ENCODE assay signal across 21 cellular contexts in genomic region chr17:42844761-42845555, GRCh38. TPM values are rescaled to one million over a fixed set of nuclear protein-coding genes. Genes with fewer than 3 reads are reported as not detected.
A peak's percentile ranks its signal among the peaks of the same experiment; 100 is the strongest.
DNase-seq lines count a peak whose midpoint lies in the region; ATAC-seq, FAIRE-seq and TF ChIP-seq lines count a peak whose summit lies in the region.
"Had no signal": no experiment of that assay in that cellular context is flagged by ENCODE, and none has a peak within 500 bp of the region (broad histone marks: within the 10 kb centered on the region; RNA-seq: fewer than 3 reads in every experiment).

No MANE protein-coding gene starts in this region.

- POLR2A ChIA-PET in HepG2 (lab: Yijun Ruan, JAX): interaction anchor here (1.1 to 5.0 kb wide), 8 partner anchors 10 to 154 kb away, joined by 4 to 39 read pairs (median 12); partner anchors contain the start of genes BECN1, PSME3 and RPL27

- no peak overlapping the region for H3K4me3 ChIP-seq in HepG2 (replicated peaks in 1 of 3; ENCODE audit: insufficient read depth in 1 of 3, low read depth in 2 of 3, low read length in 3 of 3)
- no peak overlapping the region for H3K4me3 ChIP-seq in right lobe of liver
- no peak overlapping the region for H3K4me3 ChIP-seq in esophagus muscularis mucosa
- H3K4me3 ChIP-seq: GM12878, PC-9 had no signal

- intact Hi-C loops in HepG2 (cut with micrococcal nuclease; ENCODE audit: unreplicated experiment) (loop anchor here (5.0 kb wide), 1 partner anchor 137 kb away; the partner anchor contains the start of genes PTGES3L and RUNDC1), right lobe of liver (cut with DNase I) (loop anchor here (5.0 kb wide), 2 partner anchors 72 to 87 kb away; no protein-coding TSS in a partner anchor), esophagus muscularis mucosa (cut with DNase I) (loop anchor here (2.0 kb wide), 1 partner anchor 92 kb away; no protein-coding TSS in a partner anchor), sciatic nerve (cut with DNase I) (loop anchor here (10.0 kb wide), 1 partner anchor 90 kb away; no protein-coding TSS in a partner anchor)
- intact Hi-C loops in activated naive CD4-positive, alpha-beta T cell treated with anti-CD3 and anti-CD28 coated beads for 36 hours (cut with micrococcal nuclease): no loop called here
- intact Hi-C loops in activated T-helper 2 cell treated with anti-CD3 and anti-CD28 coated beads, Interferon-gamma antibody, Interleukin-2, Interleukin-4, amounts not matched to agents 10 μg/mL and 5 μg/mL and 100 μg/mL, durations not matched to agents 14 hours and 24 hours and 36 hours (cut with micrococcal nuclease): no loop called here

- H3K9ac ChIP-seq in HepG2 (ENCODE audit: insufficient read depth, low read depth, low read length): no peak overlapping the region

- peaks cover 19% of the 10 kb centered on the region for H3K36me3 Mint-ChIP-seq in activated naive CD4-positive, alpha-beta T cell treated with anti-CD3 and anti-CD28 coated beads for 36 hours (ENCODE audit: low read depth)
- peaks cover 52% of the 10 kb centered on the region for H3K36me3 Mint-ChIP-seq in activated T-helper 2 cell treated with anti-CD3 and anti-CD28 coated beads, Interferon-gamma antibody, Interleukin-2, Interleukin-4, amounts not matched to agents 10 μg/mL and 5 μg/mL and 100 μg/mL, durations not matched to agents 14 hours and 24 hours and 36 hours (ENCODE audit: low read depth)

- no peak for TF ChIP-seq RAD21 in HepG2 (CRISPR knock-in tag; IDR thresholded peaks at IDR 0.05)

- H3K79me2 ChIP-seq in HepG2 (ENCODE audit: insufficient read depth, low read length): no peaks in the 10 kb centered on the region

- no peak overlapping the region for H3K4me3 Mint-ChIP-seq in activated naive CD4-positive, alpha-beta T cell treated with anti-CD3 and anti-CD28 coated beads for 36 hours
- H3K4me3 Mint-ChIP-seq in activated T-helper 2 cell treated with anti-CD3 and anti-CD28 coated beads, Interferon-gamma antibody, Interleukin-2, Interleukin-4, amounts not matched to agents 10 μg/mL and 5 μg/mL and 100 μg/mL, durations not matched to agents 14 hours and 24 hours and 36 hours (ENCODE audit: low read depth): no peak overlapping the region

- in situ Hi-C loops in HepG2 (cut with HindIII; ENCODE audit: extremely low pct_ligation_motif_present, low pct_unique_long_range_greater_than_20kb): loop anchor here (5.0 to 10.0 kb wide), 2 partner anchors 82 to 140 kb away; partner anchors contain the start of genes PTGES3L and RUNDC1

- CTCF ChIA-PET in HepG2 (lab: Yijun Ruan, JAX; ENCODE audit: low intra/inter-chr PET ratio, low total read pairs): interaction anchor here (2.6 to 3.6 kb wide), 2 partner anchors 84 to 92 kb away, joined by 32 to 68 read pairs; no protein-coding TSS in a partner anchor
- CTCF ChIA-PET in activated naive CD4-positive, alpha-beta T cell treated with anti-CD3 and anti-CD28 coated beads for 36 hours (lab: Charles Lee): interaction anchor here (0.5 kb wide), 1 partner anchor 164 kb away, joined by 3 read pairs; no protein-coding TSS in a partner anchor

- no peaks in the 10 kb centered on the region for H4K20me1 ChIP-seq in HepG2 (ENCODE audit: insufficient read depth, low read length)

- H3K4me1 ChIP-seq in HepG2 (ENCODE audit: insufficient read depth, low read length) (peaks cover 17% of the 10 kb centered on the region; the same call in 1 of the 2 replicates), right lobe of liver (peaks cover 0 to 9% (median 4%) of the 10 kb centered on the region in 4 donors), esophagus muscularis mucosa (peaks cover 15 to 41% (median 38%) of the 10 kb centered on the region in 4 donors)

- H3K4me1 Mint-ChIP-seq in activated naive CD4-positive, alpha-beta T cell treated with anti-CD3 and anti-CD28 coated beads for 36 hours (ENCODE audit: low read depth): peaks cover 13% of the 10 kb centered on the region
- peaks cover 14% of the 10 kb centered on the region for H3K4me1 Mint-ChIP-seq in activated T-helper 2 cell treated with anti-CD3 and anti-CD28 coated beads, Interferon-gamma antibody, Interleukin-2, Interleukin-4, amounts not matched to agents 10 μg/mL and 5 μg/mL and 100 μg/mL, durations not matched to agents 14 hours and 24 hours and 36 hours (ENCODE audit: low read depth)

- H3K9me3 ChIP-seq in HepG2 (ENCODE audit: low read length) (no peaks in the 10 kb centered on the region), right lobe of liver (no peaks in the 10 kb centered on the region), esophagus muscularis mucosa (no peaks in the 10 kb centered on the region)

- H3K9me3 Mint-ChIP-seq in activated naive CD4-positive, alpha-beta T cell treated with anti-CD3 and anti-CD28 coated beads for 36 hours: no peaks in the 10 kb centered on the region
- no peaks in the 10 kb centered on the region for H3K9me3 Mint-ChIP-seq in activated T-helper 2 cell treated with anti-CD3 and anti-CD28 coated beads, Interferon-gamma antibody, Interleukin-2, Interleukin-4, amounts not matched to agents 10 μg/mL and 5 μg/mL and 100 μg/mL, durations not matched to agents 14 hours and 24 hours and 36 hours
- H3K9me3 Mint-ChIP-seq: CD4-positive, alpha-beta memory T cell had no signal

- H3K27me3 ChIP-seq in HepG2 (ENCODE audit: control insufficient read depth in 1 of 2, insufficient read depth in 2 of 2, low read length in 2 of 2) (no peaks in the 10 kb centered on the region), right lobe of liver (no peaks in the 10 kb centered on the region), esophagus muscularis mucosa (no peaks in the 10 kb centered on the region)

- TF ChIP-seq CTCF in HepG2 (CRISPR knock-in tag; IDR thresholded peaks at IDR 0.05) (no peak), right lobe of liver (IDR thresholded peaks at IDR 0.05) (no peak), esophagus muscularis mucosa (IDR thresholded peaks at IDR 0.05) (no peak)

- BruUV-seq in HepG2 (replicated peaks; lab: Mats Ljungman, UMichigan): no TSS peak

- TF ChIP-seq POLR2A in HepG2 (IDR thresholded peaks at IDR 0.05; ENCODE audit: insufficient read depth in 1 of 2, low read depth in 2 of 2, low read length in 2 of 2): no peak
- no peak for TF ChIP-seq POLR2A in right lobe of liver (IDR thresholded peaks at IDR 0.05)
- no peak for TF ChIP-seq POLR2A in esophagus muscularis mucosa (IDR thresholded peaks at IDR 0.05; ENCODE audit: low read depth)

- H3K4me2 ChIP-seq in HepG2 (ENCODE audit: low read depth, low read length): no peak overlapping the region
- H3K4me2 ChIP-seq: PC-9 had no signal

- no peak for FAIRE-seq in HepG2 (lab: Jason Lieb, UNC)
- FAIRE-seq: A204.1, GM12878, H1 had no signal

- H3K36me3 ChIP-seq in HepG2 (replicated peaks in 1 of 2; ENCODE audit: control insufficient read depth in 1 of 2, insufficient read depth in 2 of 2, low read length in 2 of 2) (peaks cover 34 to 54% of the 10 kb centered on the region in 2 experiments), right lobe of liver (peaks cover 0 to 50% (median 9%) of the 10 kb centered on the region in 4 donors), esophagus muscularis mucosa (peaks cover 13 to 59% (median 54%) of the 10 kb centered on the region in 4 donors)

- no peak overlapping the region for H2AFZ ChIP-seq in HepG2 (ENCODE audit: low read length)
- H2AFZ ChIP-seq: PC-9 had no signal

- TF ChIP-seq EP300 in HepG2 (IDR thresholded peaks at IDR 0.05; ENCODE audit: low read depth in 2 of 2, low read length in 2 of 2) (no peak), HepG2 (CRISPR knock-in tag; IDR thresholded peaks at IDR 0.05; ENCODE audit: borderline replicate concordance) (no peak), esophagus muscularis mucosa (IDR thresholded peaks at IDR 0.05) (no peak)

- no peak overlapping the region for H3K27ac ChIP-seq in HepG2 (ENCODE audit: extremely low read length, insufficient read depth, low read length)
- no peak overlapping the region for H3K27ac ChIP-seq in right lobe of liver
- H3K27ac ChIP-seq in esophagus muscularis mucosa (replicated peaks in 1 of 4): peak overlapping the region in 3 of 4 donors; percentile 40 to 66 (median 55)
- H3K27ac ChIP-seq: PC-9 had no signal

- H3K27ac Mint-ChIP-seq in activated naive CD4-positive, alpha-beta T cell treated with anti-CD3 and anti-CD28 coated beads for 36 hours: no peak overlapping the region
- no peak overlapping the region for H3K27ac Mint-ChIP-seq in activated T-helper 2 cell treated with anti-CD3 and anti-CD28 coated beads, Interferon-gamma antibody, Interleukin-2, Interleukin-4, amounts not matched to agents 10 μg/mL and 5 μg/mL and 100 μg/mL, durations not matched to agents 14 hours and 24 hours and 36 hours

- ATAC-seq in HepG2 (no peak), right lobe of liver (no peak), sciatic nerve (peak; percentile 3), HG03342 (IDR thresholded peaks at IDR 0.05; ENCODE audit: unreplicated experiment) (no peak)

- 98% methylated on average over 19 of the region's 24 CpGs for WGBS in HepG2 (ENCODE audit: low lambda C conversion rate)
- WGBS in right lobe of liver (ENCODE audit: insufficient coverage, low coverage, low lambda C conversion rate, missing lambda C conversion rate): 85% methylated on average over 3 of the region's 24 CpGs
- 84% methylated on average over 12 of the region's 24 CpGs for WGBS in esophagus muscularis mucosa

- DNase-seq in HepG2 (ENCODE audit: low spot score): no peak
- DNase-seq in right lobe of liver: no peak
- no peak for DNase-seq in esophagus muscularis mucosa (ENCODE audit: extremely low spot score)
- no peak for DNase-seq in sciatic nerve (ENCODE audit: low spot score)
- DNase-seq in activated naive CD4-positive, alpha-beta T cell treated with anti-CD3 and anti-CD28 coated beads for 36 hours: no peak
- no peak for DNase-seq in activated T-helper 2 cell treated with anti-CD3 and anti-CD28 coated beads, Interferon-gamma antibody, Interleukin-2, Interleukin-4, amounts not matched to agents 10 μg/mL and 5 μg/mL and 100 μg/mL, durations not matched to agents 14 hours and 24 hours and 36 hours (ENCODE audit: low spot score)
- no peak for DNase-seq in hepatic stellate cell (ENCODE audit: low spot score)
- DNase-seq: CD4-positive, alpha-beta memory T cell; GF-D8; Karpas-422; NCI-H1048; NCI-H1436 treated with DMSO at 0.1 percent for 48 hours; NCI-H2029; NCI-H345; NCI-H526; PC-9 had no signal

- H3K27me3 Mint-ChIP-seq in activated naive CD4-positive, alpha-beta T cell treated with anti-CD3 and anti-CD28 coated beads for 36 hours (ENCODE audit: low read depth): no peaks in the 10 kb centered on the region
- H3K27me3 Mint-ChIP-seq in activated T-helper 2 cell treated with anti-CD3 and anti-CD28 coated beads, Interferon-gamma antibody, Interleukin-2, Interleukin-4, amounts not matched to agents 10 μg/mL and 5 μg/mL and 100 μg/mL, durations not matched to agents 14 hours and 24 hours and 36 hours (ENCODE audit: low read depth): no peaks in the 10 kb centered on the region
- H3K27me3 Mint-ChIP-seq: CD4-positive, alpha-beta memory T cell had no signal

RNA-seq across cellular contexts. Expression of gene AOC2, which starts 0.6 kb away (rescaled TPM):
- total RNA-seq in HepG2 (2016; rRNA removed; fragmentation: Illumina TruSeq; extraction: Trizol): 0.55 and 1.2 TPM in 2 replicates
- total RNA-seq in HepG2 (2016; cell fraction: cytosol; rRNA removed; fragmentation: Illumina TruSeq; extraction: Trizol; ENCODE audit: low read depth): not detected in 2 replicates
- 0.30 and 1.3 TPM in 2 replicates for total RNA-seq in HepG2 (2016; cell fraction: insoluble cytoplasmic fraction; rRNA removed; fragmentation: Illumina TruSeq; extraction: Trizol)
- 0.31 and 0.38 TPM in 2 replicates for total RNA-seq in HepG2 (2016; cell fraction: membrane; rRNA removed; fragmentation: Illumina TruSeq; extraction: Trizol)
- 2.2 and 3.5 TPM in 2 replicates for total RNA-seq in HepG2 (2016; cell fraction: nucleus; rRNA removed; fragmentation: Illumina TruSeq; extraction: Trizol)
- 3.3 and 5.1 TPM in 2 replicates for polyA plus RNA-seq in HepG2 (2011; rRNA removed)
- 1.7 TPM in 2 replicates for polyA plus RNA-seq in HepG2 (2011; cell fraction: cytosol; rRNA removed)
- polyA plus RNA-seq in HepG2 (2011; cell fraction: nucleus; rRNA removed): 21.9 and 26.2 TPM in 2 replicates
- polyA plus RNA-seq in HepG2 (2012): 2.7 and 9.2 TPM in 2 replicates
- polyA plus RNA-seq in HepG2 (2016; cell fraction: cytosol; fragmentation: Illumina TruSeq; extraction: Trizol; ENCODE audit: low read depth): 0.10 and 0.19 TPM in 2 replicates
- polyA plus RNA-seq in HepG2 (2016; cell fraction: insoluble cytoplasmic fraction; fragmentation: Illumina TruSeq; extraction: Trizol; ENCODE audit: low read depth): 0.66 and 0.95 TPM in 2 replicates
- polyA plus RNA-seq in HepG2 (2016; cell fraction: membrane; fragmentation: Illumina TruSeq; extraction: Trizol; ENCODE audit: low read depth): 0.24 and 0.30 TPM in 2 replicates
- polyA plus RNA-seq in HepG2 (2016; cell fraction: nucleus; fragmentation: Illumina TruSeq; extraction: Trizol; ENCODE audit: insufficient read depth, low read depth): 5.9 and 6.2 TPM in 2 replicates
- 5.1 and 5.5 TPM in 2 replicates for polyA minus RNA-seq in HepG2 (2011; rRNA and poly(A)+ RNA removed; ENCODE audit: low replicate concordance)
- 0.26 and 0.59 TPM in 2 replicates for polyA minus RNA-seq in HepG2 (2011; cell fraction: cytosol; rRNA and poly(A)+ RNA removed)
- 9.8 and 10.3 TPM in 2 replicates for polyA minus RNA-seq in HepG2 (2011; cell fraction: nucleus; rRNA and poly(A)+ RNA removed)
- 1 to 10 TPM in 4 of 6 experiments, under 1 TPM in 2; 0.62 to 2.0 (median 1.4) TPM for total RNA-seq in right lobe of liver
- 1 to 10 TPM in 3 of 4 donors, under 1 TPM in 1; 0.66 to 2.0 (median 1.4) TPM for total RNA-seq in esophagus muscularis mucosa
- 1.6 TPM for total RNA-seq in sciatic nerve
- 1 to 10 TPM; 2.0 to 2.6 TPM for total RNA-seq in activated naive CD4-positive, alpha-beta T cell treated with anti-CD3 and anti-CD28 coated beads for 36 hours
- 3.2 TPM in 2 replicates for total RNA-seq in activated T-helper 2 cell treated with anti-CD3 and anti-CD28 coated beads, Interferon-gamma antibody, Interleukin-2, Interleukin-4, amounts not matched to agents 10 μg/mL and 5 μg/mL and 100 μg/mL, durations not matched to agents 14 hours and 24 hours and 36 hours

RNA-seq across cellular contexts. Expression of gene AOC3, which starts 6.0 kb away (rescaled TPM):
- 8.7 and 10.4 TPM in 2 replicates for total RNA-seq in HepG2 (2016; rRNA removed; fragmentation: Illumina TruSeq; extraction: Trizol)
- total RNA-seq in HepG2 (2016; cell fraction: cytosol; rRNA removed; fragmentation: Illumina TruSeq; extraction: Trizol; ENCODE audit: low read depth): 1.1 and 1.3 TPM in 2 replicates
- 8.4 and 9.5 TPM in 2 replicates for total RNA-seq in HepG2 (2016; cell fraction: insoluble cytoplasmic fraction; rRNA removed; fragmentation: Illumina TruSeq; extraction: Trizol)
- total RNA-seq in HepG2 (2016; cell fraction: membrane; rRNA removed; fragmentation: Illumina TruSeq; extraction: Trizol): 5.2 and 5.4 TPM in 2 replicates
- 5.4 and 5.6 TPM in 2 replicates for total RNA-seq in HepG2 (2016; cell fraction: nucleus; rRNA removed; fragmentation: Illumina TruSeq; extraction: Trizol)
- 51.7 and 61.0 TPM in 2 replicates for polyA plus RNA-seq in HepG2 (2011; rRNA removed)
- 41.8 and 51.7 TPM in 2 replicates for polyA plus RNA-seq in HepG2 (2011; cell fraction: cytosol; rRNA removed)
- polyA plus RNA-seq in HepG2 (2011; cell fraction: nucleus; rRNA removed): 46.4 and 56.2 TPM in 2 replicates
- 44.7 and 61.7 TPM in 2 replicates for polyA plus RNA-seq in HepG2 (2012)
- 2.7 and 3.3 TPM in 2 replicates for polyA plus RNA-seq in HepG2 (2016; cell fraction: cytosol; fragmentation: Illumina TruSeq; extraction: Trizol; ENCODE audit: low read depth)
- 21.1 and 22.0 TPM in 2 replicates for polyA plus RNA-seq in HepG2 (2016; cell fraction: insoluble cytoplasmic fraction; fragmentation: Illumina TruSeq; extraction: Trizol; ENCODE audit: low read depth)
- 6.6 and 6.7 TPM in 2 replicates for polyA plus RNA-seq in HepG2 (2016; cell fraction: membrane; fragmentation: Illumina TruSeq; extraction: Trizol; ENCODE audit: low read depth)
- polyA plus RNA-seq in HepG2 (2016; cell fraction: nucleus; fragmentation: Illumina TruSeq; extraction: Trizol; ENCODE audit: insufficient read depth, low read depth): 18.7 and 18.9 TPM in 2 replicates
- 0.51 and 56.5 TPM in 2 replicates for polyA minus RNA-seq in HepG2 (2011; rRNA and poly(A)+ RNA removed; ENCODE audit: low replicate concordance)
- 13.8 and 20.0 TPM in 2 replicates for polyA minus RNA-seq in HepG2 (2011; cell fraction: cytosol; rRNA and poly(A)+ RNA removed)
- 11.6 and 18.6 TPM in 2 replicates for polyA minus RNA-seq in HepG2 (2011; cell fraction: nucleus; rRNA and poly(A)+ RNA removed)
- 10 to 100 TPM in 2 of 6 experiments, 1 to 10 TPM in 4; 3.9 to 14.9 (median 7.1) TPM for total RNA-seq in right lobe of liver
- 100 to 1,000 TPM in 3 of 4 donors, 10 to 100 TPM in 1; 89.0 to 242 (median 118) TPM for total RNA-seq in esophagus muscularis mucosa
- total RNA-seq in sciatic nerve: 61.7 TPM
- total RNA-seq in activated naive CD4-positive, alpha-beta T cell treated with anti-CD3 and anti-CD28 coated beads for 36 hours: 1 to 10 TPM; 1.4 to 2.6 TPM
- total RNA-seq in activated T-helper 2 cell treated with anti-CD3 and anti-CD28 coated beads, Interferon-gamma antibody, Interleukin-2, Interleukin-4, amounts not matched to agents 10 μg/mL and 5 μg/mL and 100 μg/mL, durations not matched to agents 14 hours and 24 hours and 36 hours: 1.6 and 2.4 TPM in 2 replicates
- polyA plus RNA-seq: CD4-positive, alpha-beta memory T cell had no signal

RNA-seq across cellular contexts. Expression of gene PSME3, which starts 11.8 kb away (rescaled TPM):
- total RNA-seq in HepG2 (2016; rRNA removed; fragmentation: Illumina TruSeq; extraction: Trizol) (135 and 202 TPM in 2 replicates), right lobe of liver (10 to 100 TPM; 33.6 to 72.1 (median 42.8) TPM), esophagus muscularis mucosa (10 to 100 TPM; 68.9 to 91.5 (median 77.2) TPM), sciatic nerve (54.5 TPM)
- 57.2 and 65.9 TPM in 2 replicates for total RNA-seq in HepG2 (2016; cell fraction: cytosol; rRNA removed; fragmentation: Illumina TruSeq; extraction: Trizol; ENCODE audit: low read depth)
- total RNA-seq in HepG2 (2016; cell fraction: insoluble cytoplasmic fraction; rRNA removed; fragmentation: Illumina TruSeq; extraction: Trizol): 137 and 184 TPM in 2 replicates
- 87.8 and 99.6 TPM in 2 replicates for total RNA-seq in HepG2 (2016; cell fraction: membrane; rRNA removed; fragmentation: Illumina TruSeq; extraction: Trizol)
- total RNA-seq in HepG2 (2016; cell fraction: nucleus; rRNA removed; fragmentation: Illumina TruSeq; extraction: Trizol): 85.8 and 91.0 TPM in 2 replicates
- polyA plus RNA-seq in HepG2 (2011; rRNA removed): 61.5 and 66.3 TPM in 2 replicates
- polyA plus RNA-seq in HepG2 (2011; cell fraction: cytosol; rRNA removed): 46.2 and 72.9 TPM in 2 replicates
- polyA plus RNA-seq in HepG2 (2011; cell fraction: nucleus; rRNA removed): 54.8 and 72.6 TPM in 2 replicates
- 70.9 and 82.9 TPM in 2 replicates for polyA plus RNA-seq in HepG2 (2012)
- polyA plus RNA-seq in HepG2 (2016; cell fraction: cytosol; fragmentation: Illumina TruSeq; extraction: Trizol; ENCODE audit: low read depth): 40.6 and 52.7 TPM in 2 replicates
- polyA plus RNA-seq in HepG2 (2016; cell fraction: insoluble cytoplasmic fraction; fragmentation: Illumina TruSeq; extraction: Trizol; ENCODE audit: low read depth): 192 and 233 TPM in 2 replicates
- polyA plus RNA-seq in HepG2 (2016; cell fraction: membrane; fragmentation: Illumina TruSeq; extraction: Trizol; ENCODE audit: low read depth): 79.0 and 86.8 TPM in 2 replicates
- 115 and 117 TPM in 2 replicates for polyA plus RNA-seq in HepG2 (2016; cell fraction: nucleus; fragmentation: Illumina TruSeq; extraction: Trizol; ENCODE audit: insufficient read depth, low read depth)
- polyA minus RNA-seq in HepG2 (2011; rRNA and poly(A)+ RNA removed; ENCODE audit: low replicate concordance): 45.3 and 91.4 TPM in 2 replicates
- 33.7 and 38.2 TPM in 2 replicates for polyA minus RNA-seq in HepG2 (2011; cell fraction: cytosol; rRNA and poly(A)+ RNA removed)
- 50.2 and 71.4 TPM in 2 replicates for polyA minus RNA-seq in HepG2 (2011; cell fraction: nucleus; rRNA and poly(A)+ RNA removed)
- 10 to 100 TPM; 84.7 to 87.0 TPM for total RNA-seq in activated naive CD4-positive, alpha-beta T cell treated with anti-CD3 and anti-CD28 coated beads for 36 hours
- total RNA-seq in activated T-helper 2 cell treated with anti-CD3 and anti-CD28 coated beads, Interferon-gamma antibody, Interleukin-2, Interleukin-4, amounts not matched to agents 10 μg/mL and 5 μg/mL and 100 μg/mL, durations not matched to agents 14 hours and 24 hours and 36 hours: 172 TPM in 2 replicates

RNA-seq across cellular contexts. Expression of gene BECN1, which starts 20.9 kb away (rescaled TPM):
- total RNA-seq in HepG2 (2016; rRNA removed; fragmentation: Illumina TruSeq; extraction: Trizol) (97.2 and 109 TPM in 2 replicates), right lobe of liver (10 to 100 TPM; 29.6 to 48.8 (median 37.4) TPM), esophagus muscularis mucosa (100 to 1,000 TPM; 165 to 293 (median 237) TPM), sciatic nerve (80.9 TPM)
- total RNA-seq in HepG2 (2016; cell fraction: cytosol; rRNA removed; fragmentation: Illumina TruSeq; extraction: Trizol; ENCODE audit: low read depth): 55.5 and 62.2 TPM in 2 replicates
- 93.4 and 107 TPM in 2 replicates for total RNA-seq in HepG2 (2016; cell fraction: insoluble cytoplasmic fraction; rRNA removed; fragmentation: Illumina TruSeq; extraction: Trizol)
- total RNA-seq in HepG2 (2016; cell fraction: membrane; rRNA removed; fragmentation: Illumina TruSeq; extraction: Trizol): 110 and 130 TPM in 2 replicates
- total RNA-seq in HepG2 (2016; cell fraction: nucleus; rRNA removed; fragmentation: Illumina TruSeq; extraction: Trizol): 64.5 and 67.5 TPM in 2 replicates
- polyA plus RNA-seq in HepG2 (2011; rRNA removed): 77.1 and 82.1 TPM in 2 replicates
- 56.9 and 59.6 TPM in 2 replicates for polyA plus RNA-seq in HepG2 (2011; cell fraction: cytosol; rRNA removed)
- polyA plus RNA-seq in HepG2 (2011; cell fraction: nucleus; rRNA removed): 82.7 and 86.2 TPM in 2 replicates
- 71.0 and 75.9 TPM in 2 replicates for polyA plus RNA-seq in HepG2 (2012)
- 51.4 and 75.4 TPM in 2 replicates for polyA plus RNA-seq in HepG2 (2016; cell fraction: cytosol; fragmentation: Illumina TruSeq; extraction: Trizol; ENCODE audit: low read depth)
- 112 and 124 TPM in 2 replicates for polyA plus RNA-seq in HepG2 (2016; cell fraction: insoluble cytoplasmic fraction; fragmentation: Illumina TruSeq; extraction: Trizol; ENCODE audit: low read depth)
- polyA plus RNA-seq in HepG2 (2016; cell fraction: membrane; fragmentation: Illumina TruSeq; extraction: Trizol; ENCODE audit: low read depth): 93.2 and 107 TPM in 2 replicates
- 109 and 113 TPM in 2 replicates for polyA plus RNA-seq in HepG2 (2016; cell fraction: nucleus; fragmentation: Illumina TruSeq; extraction: Trizol; ENCODE audit: insufficient read depth, low read depth)
- 64.5 and 76.4 TPM in 2 replicates for polyA minus RNA-seq in HepG2 (2011; rRNA and poly(A)+ RNA removed; ENCODE audit: low replicate concordance)
- 28.1 and 41.1 TPM in 2 replicates for polyA minus RNA-seq in HepG2 (2011; cell fraction: cytosol; rRNA and poly(A)+ RNA removed)
- polyA minus RNA-seq in HepG2 (2011; cell fraction: nucleus; rRNA and poly(A)+ RNA removed): 93.6 and 112 TPM in 2 replicates
- 10 to 100 TPM; 64.1 to 71.3 TPM for total RNA-seq in activated naive CD4-positive, alpha-beta T cell treated with anti-CD3 and anti-CD28 coated beads for 36 hours
- total RNA-seq in activated T-helper 2 cell treated with anti-CD3 and anti-CD28 coated beads, Interferon-gamma antibody, Interleukin-2, Interleukin-4, amounts not matched to agents 10 μg/mL and 5 μg/mL and 100 μg/mL, durations not matched to agents 14 hours and 24 hours and 36 hours: 97.2 and 104 TPM in 2 replicates

RNA-seq across cellular contexts. Expression of gene CNTD1, which starts 46.3 kb away (rescaled TPM):
- total RNA-seq in HepG2 (2016; rRNA removed; fragmentation: Illumina TruSeq; extraction: Trizol): 0.11 TPM in 1 of 2 replicates, not detected in the other
- not detected in 2 replicates for total RNA-seq in HepG2 (2016; cell fraction: cytosol; rRNA removed; fragmentation: Illumina TruSeq; extraction: Trizol; ENCODE audit: low read depth)
- total RNA-seq in HepG2 (2016; cell fraction: insoluble cytoplasmic fraction; rRNA removed; fragmentation: Illumina TruSeq; extraction: Trizol): 0.26 and 0.45 TPM in 2 replicates
- not detected in 2 replicates for total RNA-seq in HepG2 (2016; cell fraction: membrane; rRNA removed; fragmentation: Illumina TruSeq; extraction: Trizol)
- 0.25 TPM in 1 of 2 replicates, not detected in the other for total RNA-seq in HepG2 (2016; cell fraction: nucleus; rRNA removed; fragmentation: Illumina TruSeq; extraction: Trizol)
- 0.15 and 0.34 TPM in 2 replicates for polyA plus RNA-seq in HepG2 (2011; rRNA removed)
- polyA plus RNA-seq in HepG2 (2011; cell fraction: cytosol; rRNA removed): 0.16 and 0.17 TPM in 2 replicates
- 0.17 TPM in 1 of 2 replicates, not detected in the other for polyA plus RNA-seq in HepG2 (2011; cell fraction: nucleus; rRNA removed)
- polyA plus RNA-seq in HepG2 (2012): 1.8 TPM in 2 replicates
- 0.11 TPM in 1 of 2 replicates, not detected in the other for polyA plus RNA-seq in HepG2 (2016; cell fraction: cytosol; fragmentation: Illumina TruSeq; extraction: Trizol; ENCODE audit: low read depth)
- 0.11 and 0.36 TPM in 2 replicates for polyA plus RNA-seq in HepG2 (2016; cell fraction: insoluble cytoplasmic fraction; fragmentation: Illumina TruSeq; extraction: Trizol; ENCODE audit: low read depth)
- 0.15 and 0.41 TPM in 2 replicates for polyA plus RNA-seq in HepG2 (2016; cell fraction: membrane; fragmentation: Illumina TruSeq; extraction: Trizol; ENCODE audit: low read depth)
- 0.77 TPM in 1 of 2 replicates, not detected in the other for polyA plus RNA-seq in HepG2 (2016; cell fraction: nucleus; fragmentation: Illumina TruSeq; extraction: Trizol; ENCODE audit: insufficient read depth, low read depth)
- not detected in 2 replicates for polyA minus RNA-seq in HepG2 (2011; rRNA and poly(A)+ RNA removed; ENCODE audit: low replicate concordance)
- not detected in 2 replicates for polyA minus RNA-seq in HepG2 (2011; cell fraction: cytosol; rRNA and poly(A)+ RNA removed)
- polyA minus RNA-seq in HepG2 (2011; cell fraction: nucleus; rRNA and poly(A)+ RNA removed): 0.25 TPM in 1 of 2 replicates, not detected in the other
- under 1 TPM in 1 of 6 experiments, not detected in 5; 0.15 TPM for total RNA-seq in right lobe of liver
- total RNA-seq in esophagus muscularis mucosa: 1 to 10 TPM in 1 of 4 donors, under 1 TPM in 2, not detected in 1; 0.50 to 3.9 (median 0.57) TPM
- total RNA-seq in sciatic nerve: 1.1 TPM
- total RNA-seq in activated naive CD4-positive, alpha-beta T cell treated with anti-CD3 and anti-CD28 coated beads for 36 hours: not detected
- total RNA-seq in activated T-helper 2 cell treated with anti-CD3 and anti-CD28 coated beads, Interferon-gamma antibody, Interleukin-2, Interleukin-4, amounts not matched to agents 10 μg/mL and 5 μg/mL and 100 μg/mL, durations not matched to agents 14 hours and 24 hours and 36 hours: 0.09 TPM in 1 of 2 replicates, not detected in the other
- total RNA-seq: CD4-positive, alpha-beta memory T cell; H1; MCF 10A; PC-9 had no signal
- polyA plus RNA-seq: H1 had no signal

Comparison
In these comparisons a context has a peak if more than half of its experiments do, and no peak if none do; other contexts are left out.
1. H3K27ac ChIP-seq: peak in esophagus muscularis mucosa (3 of 4); none in HepG2 (single experiment) and right lobe of liver (0 of 3).
2. intact Hi-C loops: an anchor here in HepG2 (5.0 kb wide), right lobe of liver (5.0 kb wide), esophagus muscularis mucosa (2.0 kb wide) and sciatic nerve (10.0 kb wide); none called in activated naive CD4-positive, alpha-beta T cell treated with anti-CD3 and anti-CD28 coated beads for 36 hours and activated T-helper 2 cell treated with anti-CD3 and anti-CD28 coated beads, Interferon-gamma antibody, Interleukin-2, Interleukin-4, amounts not matched to agents 10 μg/mL and 5 μg/mL and 100 μg/mL, durations not matched to agents 14 hours and 24 hours and 36 hours.